ENCODE assay signal across 1 cellular context in genomic region chr11:35235498-35235897, GRCh38.
TF ChIP-seq lines count a peak whose summit lies in the region.

No MANE protein-coding gene starts in this region.

TF ChIP-seq in HCT116, 20 proteins besides CTCF, POLR2A, EP300 and RAD21 (continued from another document):
- TF ChIP-seq CBX3 (IDR thresholded peaks at IDR 0.05; ENCODE audit: low read depth) (no peak), FOSL1 (IDR thresholded peaks at IDR 0.05; ENCODE audit: low read depth) (no peak), JUND (IDR thresholded peaks at IDR 0.05) (no peak)
